Comparison of ENCODE assay signal across 10 cellular contexts in the genomic region with DNA sequence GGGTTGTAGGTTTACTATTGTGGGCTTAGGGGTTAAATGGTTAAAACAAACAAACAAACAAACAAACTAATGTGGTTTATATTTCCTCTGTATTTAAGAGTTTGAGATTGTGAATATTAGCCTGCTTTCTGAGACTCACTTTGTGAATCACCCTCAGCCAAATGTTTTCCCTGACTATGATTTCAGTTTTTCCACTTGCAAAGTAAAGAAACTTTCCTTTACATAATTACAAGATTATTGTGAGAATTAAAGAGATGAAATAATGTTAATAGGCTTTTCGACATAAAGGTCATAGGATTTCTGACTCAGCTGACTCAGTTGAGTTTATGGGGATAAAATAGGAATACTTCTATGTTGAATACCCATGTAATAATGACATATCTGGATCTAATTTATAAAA. TPM values are rescaled to one million over a fixed set of nuclear protein-coding genes. Genes with fewer than 3 reads are reported as not detected.
DNase-seq lines count a peak whose midpoint lies in the region; ATAC-seq, FAIRE-seq and TF ChIP-seq lines count a peak whose summit lies in the region.
"Had no signal": no experiment of that assay in that cellular context is flagged by ENCODE, and none has a peak within 500 bp of the region (broad histone marks: within the 10 kb centered on the region; RNA-seq: fewer than 3 reads in every experiment).

No MANE protein-coding gene starts in this region.

- BruUV-seq in endothelial cell of umbilical vein (replicated peaks; lab: Mats Ljungman, UMichigan), result no TSS peak

- H3K4me1 ChIP-seq in left ventricle myocardium inferior, result peaks cover 46% of the 10 kb centered on the region
- peaks cover 30% of the 10 kb centered on the region for H3K4me1 ChIP-seq in endothelial cell of umbilical vein (ENCODE audit: control insufficient read depth, extremely low read depth, insufficient read depth, low read length)

- dilution Hi-C loops in endothelial cell of umbilical vein (cut with MboI; ENCODE audit: extremely low pct_ligation_motif_present, low sequenced_read_pairs), result no loop called here

- H3K9me3 Mint-ChIP-seq in activated naive CD4-positive, alpha-beta T cell treated with anti-CD3 and anti-CD28 coated beads, Interleukin-2, amount 50 U/mL, for 72 hours, result peaks cover 5 to 7% of the 10 kb centered on the region in 2 donors

- peaks cover 0 to 24% of the 10 kb centered on the region in 2 donors for H3K36me3 Mint-ChIP-seq in activated naive CD4-positive, alpha-beta T cell treated with anti-CD3 and anti-CD28 coated beads, Interleukin-2, amount 50 U/mL, for 72 hours

- H3K36me3 ChIP-seq in left ventricle myocardium inferior (no peaks in the 10 kb centered on the region), endothelial cell of umbilical vein (ENCODE audit: control insufficient read depth in 2 of 2, extremely low read depth in 1 of 2, insufficient read depth in 2 of 2, low read length in 2 of 2) (no peaks in the 10 kb centered on the region)

- H3K9ac ChIP-seq in endothelial cell of umbilical vein (replicated peaks; ENCODE audit: extremely low read depth, insufficient read depth, low read length), result peak overlapping the region; percentile 92

- H3K27ac Mint-ChIP-seq in activated naive CD4-positive, alpha-beta T cell treated with anti-CD3 and anti-CD28 coated beads, Interleukin-2, amount 50 U/mL, for 72 hours, result no peak overlapping the region

- CTCF ChIA-PET in endothelial cell of umbilical vein (lab: Charles Lee), result interaction anchor here (0.7 to 6.5 kb wide), 7 partner anchors 8 to 220 kb away, joined by 3 to 122 read pairs (median 4); no protein-coding TSS in a partner anchor

- peak overlapping the region; percentile 98 for H3K4me2 ChIP-seq in endothelial cell of umbilical vein (ENCODE audit: insufficient read depth, low read length)

- POLR2A ChIA-PET in endothelial cell of umbilical vein (lab: Charles Lee), result no interaction called here

- H2AFZ ChIP-seq in endothelial cell of umbilical vein (ENCODE audit: low read depth, low read length), result peak overlapping the region; percentile 48

- intact Hi-C loops in left ventricle myocardium inferior (cut with micrococcal nuclease) (loop anchor here (10.0 kb wide), 1 partner anchor 70 kb away; no protein-coding TSS in a partner anchor), Right ventricle myocardium inferior (cut with DNase I) (loop anchor here (5.0 kb wide), 2 partner anchors 38 to 88 kb away; no protein-coding TSS in a partner anchor), endothelial cell of umbilical vein (cut with micrococcal nuclease) (loop anchor here (5.0 to 10.0 kb wide), 3 partner anchors 417 to 1807 kb away; a partner anchor contains a TSS)

- DNase-seq in left ventricle myocardium inferior, result no peak
- no peak for DNase-seq in Right ventricle myocardium inferior (ENCODE audit: missing footprints)
- peak; percentile 74 for DNase-seq in endothelial cell of umbilical vein (ENCODE audit: low read depth, low spot score)
- DNase-seq in myocyte (ENCODE audit: low read depth), result peak; percentile 11
- no peak for DNase-seq in NOMO-1 (lab: John Stamatoyannopoulos, UW; ENCODE audit: unreplicated experiment in 2 of 2)
- DNase-seq in activated naive CD4-positive, alpha-beta T cell treated with anti-CD3 and anti-CD28 coated beads, Interleukin-2, amount 50 U/mL, for 72 hours (ENCODE audit: low spot score in 2 of 2), result no peak
- DNase-seq in OCI-M1 (lab: John Stamatoyannopoulos, UW), result no peak
- no peak for DNase-seq in COLO829 (ENCODE audit: low spot score)
- DNase-seq: islet precursor cell, NCI-H510A had no signal

- H3K9me3 ChIP-seq in left ventricle myocardium inferior (replicated peaks) (peaks cover 17% of the 10 kb centered on the region), endothelial cell of umbilical vein (replicated peaks; ENCODE audit: control insufficient read depth, insufficient read depth, low read length) (no peaks in the 10 kb centered on the region)

- peak overlapping the region; percentile 81 for H3K4me3 ChIP-seq in left ventricle myocardium inferior
- peak overlapping the region; percentile 77 to 84 (median 81) for H3K4me3 ChIP-seq in endothelial cell of umbilical vein (replicated peaks in 1 of 3; ENCODE audit: insufficient read depth in 1 of 3, low read depth in 1 of 3, low read length in 3 of 3)

- H3K27me3 ChIP-seq in left ventricle myocardium inferior (ENCODE audit: low read depth) (no peaks in the 10 kb centered on the region), endothelial cell of umbilical vein (ENCODE audit: control insufficient read depth in 2 of 2, insufficient read depth in 2 of 2, low read length in 2 of 2) (no peaks in the 10 kb centered on the region)

- H3K27ac ChIP-seq in left ventricle myocardium inferior (replicated peaks) (peak overlapping the region; percentile 87), endothelial cell of umbilical vein (ENCODE audit: insufficient read depth, low read depth, low read length) (peak overlapping the region; percentile 86)

- H3K79me2 ChIP-seq in endothelial cell of umbilical vein (ENCODE audit: control insufficient read depth, insufficient read depth, low read length), result peaks cover 52% of the 10 kb centered on the region

- no peak for TF ChIP-seq POLR2A in endothelial cell of umbilical vein (IDR thresholded peaks at IDR 0.05; ENCODE audit: low read depth, low read length)

- H3K9me1 ChIP-seq in endothelial cell of umbilical vein (replicated peaks; ENCODE audit: control insufficient read depth, extremely low read depth, insufficient read depth, low read length), result no peaks in the 10 kb centered on the region

- FAIRE-seq in endothelial cell of umbilical vein (lab: Jason Lieb, UNC), result no peak

- TF ChIP-seq CTCF in left ventricle myocardium inferior (IDR thresholded peaks at IDR 0.05; ENCODE audit: borderline replicate concordance) (no peak), endothelial cell of umbilical vein (IDR thresholded peaks at IDR 0.05; ENCODE audit: extremely low read depth in 1 of 2, insufficient read depth in 1 of 2, low read depth in 1 of 2, low read length in 2 of 2) (no peak)

- H4K20me1 ChIP-seq in endothelial cell of umbilical vein (replicated peaks; ENCODE audit: control insufficient read depth, extremely low read depth, insufficient read depth, low read length), result no peaks in the 10 kb centered on the region

- ATAC-seq in Right ventricle myocardium inferior, result no peak
- no peak for ATAC-seq in activated naive CD4-positive, alpha-beta T cell treated with anti-CD3 and anti-CD28 coated beads, Interleukin-2, amount 50 U/mL, for 72 hours

TF ChIP-seq in endothelial cell of umbilical vein, 7 proteins besides CTCF, POLR2A, EP300 and RAD21:
- TF ChIP-seq, protein P1, sequence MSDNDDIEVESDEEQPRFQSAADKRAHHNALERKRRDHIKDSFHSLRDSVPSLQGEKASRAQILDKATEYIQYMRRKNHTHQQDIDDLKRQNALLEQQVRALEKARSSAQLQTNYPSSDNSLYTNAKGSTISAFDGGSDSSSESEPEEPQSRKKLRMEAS (IDR thresholded peaks at IDR 0.05; ENCODE audit: insufficient read depth, insufficient read length), result no peak

RNA-seq across cellular contexts. Expression of a gene that starts 2.9 kb away (rescaled TPM):
- total RNA-seq in left ventricle myocardium inferior, result 5.7 TPM
- total RNA-seq in Right ventricle myocardium inferior, result 6.7 TPM
- total RNA-seq in endothelial cell of umbilical vein, result 43.0 and 53.8 TPM in 2 replicates
- polyA plus RNA-seq in endothelial cell of umbilical vein, result 24.4 and 24.7 TPM in 2 replicates
- 28.6 and 29.3 TPM in 2 replicates for polyA plus RNA-seq in endothelial cell of umbilical vein (2011; cell fraction: cytosol; rRNA removed)
- polyA plus RNA-seq in endothelial cell of umbilical vein (2011; cell fraction: nucleus; rRNA removed), result 38.7 and 44.8 TPM in 2 replicates
- polyA plus RNA-seq in endothelial cell of umbilical vein (2012), result 27.3 and 33.7 TPM in 2 replicates
- polyA minus RNA-seq in endothelial cell of umbilical vein, result 54.1 and 69.8 TPM in 2 replicates
- not detected for polyA minus RNA-seq in endothelial cell of umbilical vein (2011; cell fraction: cytosol; rRNA and poly(A)+ RNA removed)
- 128 and 148 TPM in 2 replicates for polyA minus RNA-seq in endothelial cell of umbilical vein (2011; cell fraction: nucleus; rRNA and poly(A)+ RNA removed)
- total RNA-seq in myocyte, result 37.6 and 54.1 TPM in 2 replicates
- 15.2 TPM for polyA plus RNA-seq in myocyte (2012)
- total RNA-seq in activated naive CD4-positive, alpha-beta T cell treated with anti-CD3 and anti-CD28 coated beads, Interleukin-2, amount 50 U/mL, for 72 hours, result not detected

Comparison
In these comparisons a context has a peak if more than half of its experiments do, and no peak if none do; other contexts are left out.
1. DNase-seq: peak in endothelial cell of umbilical vein (single experiment) and myocyte (single experiment); none in left ventricle myocardium inferior (single experiment), Right ventricle myocardium inferior (single experiment), NOMO-1 (0 of 2), activated naive CD4-positive, alpha-beta T cell treated with anti-CD3 and anti-CD28 coated beads, Interleukin-2, amount 50 U/mL, for 72 hours (0 of 2), OCI-M1 (single experiment) and COLO829 (single experiment).